In the genomic region with DNA sequence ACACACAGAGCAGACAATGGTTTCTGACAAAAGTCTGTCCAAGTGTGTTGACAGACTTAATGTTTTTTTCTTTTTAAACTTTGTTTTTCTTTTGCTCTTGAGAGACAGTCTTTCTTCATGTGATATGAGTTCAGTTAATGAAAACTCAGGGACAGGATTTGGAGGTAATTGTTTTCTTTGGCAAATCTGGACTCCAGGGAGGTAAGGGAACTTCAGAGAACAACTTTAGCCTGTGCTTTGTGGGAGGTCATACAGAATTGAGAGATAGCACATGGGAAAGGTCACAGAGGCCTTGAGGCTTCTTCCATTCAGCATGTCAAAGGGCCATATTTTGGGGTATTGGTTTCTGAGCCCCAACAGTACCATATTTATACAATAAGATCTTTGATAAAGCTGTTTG, we compare ENCODE assay signal across 30 cellular contexts. TPM values are rescaled to one million over a fixed set of nuclear protein-coding genes. Genes with fewer than 3 reads are reported as not detected.
"Had no signal": no experiment of that assay in that cellular context is flagged by ENCODE, and none has a peak within 500 bp of the region (broad histone marks: within the 10 kb centered on the region; RNA-seq: fewer than 3 reads in every experiment).

No MANE protein-coding gene starts in this region.

- H3K36me3 Mint-ChIP-seq: stimulated activated effector memory CD8-positive, alpha-beta T cell treated with anti-CD3 and anti-CD28 coated beads, Interleukin-12 subunit alpha, Interleukin-12 subunit beta, amount 100 ng/mL, for 72 hours; stimulated activated memory B cell treated with anti-CD40 and anti-IgM and Interleukin-4, amounts not matched to agents 10 μg/mL and 1 μg/mL and 100 μg/mL, for 72 hours had no signal

- H3K4me1 Mint-ChIP-seq: stimulated activated effector memory CD8-positive, alpha-beta T cell treated with anti-CD3 and anti-CD28 coated beads, Interleukin-12 subunit alpha, Interleukin-12 subunit beta, amount 100 ng/mL, for 72 hours; stimulated activated naive CD8-positive, alpha-beta T cell treated with anti-CD3 and anti-CD28 coated beads, Interleukin-15, amount 100 ng/mL, for 72 hours had no signal

- H3K27me3 ChIP-seq: stomach, suprapubic skin, testis, thyroid gland, tibial artery, tibial nerve, transverse colon, upper lobe of left lung, upper lobe of right lung, uterus, vagina had no signal

- H3K27me3 Mint-ChIP-seq: stimulated activated naive CD8-positive, alpha-beta T cell treated with anti-CD3 and anti-CD28 coated beads, Interleukin-15, amount 100 ng/mL, for 72 hours; type B pancreatic cell had no signal

- H3K9me3 Mint-ChIP-seq: type B pancreatic cell had no signal

- FAIRE-seq: urothelium cell line had no signal

- H3K4me3 Mint-ChIP-seq: stimulated activated effector memory CD8-positive, alpha-beta T cell treated with anti-CD3 and anti-CD28 coated beads, Interleukin-12 subunit alpha, Interleukin-12 subunit beta, amount 100 ng/mL, for 72 hours; stimulated activated memory B cell treated with anti-CD40 and anti-IgM and Interleukin-4, amounts not matched to agents 10 μg/mL and 1 μg/mL and 100 μg/mL, for 72 hours; stimulated activated naive B cell treated with anti-CD40 and anti-IgM and Interleukin-4, amounts not matched to agents 10 μg/mL and 1 μg/mL and 100 μg/mL, for 72 hours; stimulated activated naive CD8-positive, alpha-beta T cell treated with anti-CD3 and anti-CD28 coated beads, Interleukin-15, amount 100 ng/mL, for 72 hours; stimulated activated naive CD8-positive, alpha-beta T cell treated with anti-CD3 and anti-CD28 coated beads, Interleukin-15, Interleukin-2, amounts not matched to agents 100 ng/mL and 50 ng/mL, for 24 hours; type B pancreatic cell had no signal

- H3K36me3 ChIP-seq: stomach, suprapubic skin, thoracic aorta, thyroid gland, tibial artery, transverse colon, upper lobe of left lung, upper lobe of right lung, uterus, vagina had no signal

- H3K27ac Mint-ChIP-seq: stimulated activated effector memory CD8-positive, alpha-beta T cell treated with anti-CD3 and anti-CD28 coated beads, Interleukin-12 subunit alpha, Interleukin-12 subunit beta, amount 100 ng/mL, for 72 hours; stimulated activated memory B cell treated with anti-CD40 and anti-IgM and Interleukin-4, amounts not matched to agents 10 μg/mL and 1 μg/mL and 100 μg/mL, for 72 hours; stimulated activated naive B cell treated with anti-CD40 and anti-IgM and Interleukin-4, amounts not matched to agents 10 μg/mL and 1 μg/mL and 100 μg/mL, for 72 hours; stimulated activated naive CD8-positive, alpha-beta T cell treated with anti-CD3 and anti-CD28 coated beads, Interleukin-15, amount 100 ng/mL, for 72 hours; stimulated activated naive CD8-positive, alpha-beta T cell treated with anti-CD3 and anti-CD28 coated beads, Interleukin-15, Interleukin-2, amounts not matched to agents 100 ng/mL and 50 ng/mL, for 24 hours; type B pancreatic cell had no signal

- H3K4me1 ChIP-seq: stomach, suprapubic skin, testis, thyroid gland, transverse colon, upper lobe of left lung, upper lobe of right lung, uterus, vagina had no signal

- H3K27ac ChIP-seq: stomach, suprapubic skin, testis, thoracic aorta, thyroid gland, tibial artery, tibial nerve, transverse colon, upper lobe of left lung, upper lobe of right lung, uterus, vagina had no signal

- DNase-seq: stimulated activated CD4-positive, alpha-beta T cell treated with anti-CD3 and anti-CD28 coated beads, Interleukin-2, amount 100 ng/mL, for 48 hours; stimulated activated CD4-positive, alpha-beta T cell treated with anti-CD3 and anti-CD28 coated beads, Interleukin-4, amount 100 ng/mL, for 1 hour; stimulated activated CD4-positive, alpha-beta T cell treated with anti-CD3 and anti-CD28 coated beads, Interleukin-4, amount 100 ng/mL, for 24 hours; stimulated activated CD4-positive, alpha-beta T cell treated with anti-CD3 and anti-CD28 coated beads, Interleukin-4, amount 100 ng/mL, for 4 hours; stimulated activated CD8-positive, alpha-beta memory T cell treated with anti-CD3 and anti-CD28 coated beads, Interleukin-4, amount 100 ng/mL, for 48 hours; stimulated activated naive B cell treated with anti-CD40 and anti-IgM and Interleukin-4, amounts not matched to agents 10 μg/mL and 1 μg/mL and 100 μg/mL, for 72 hours; stimulated activated naive CD4-positive, alpha-beta T cell; stimulated activated naive CD4-positive, alpha-beta T cell treated with Interleukin-2 at 50 U/mL for 16 hours; stimulated activated naive CD8-positive, alpha-beta T cell treated with anti-CD3 and anti-CD28 coated beads, Interleukin-15, amount 100 ng/mL, for 72 hours; stimulated activated naive CD8-positive, alpha-beta T cell treated with anti-CD3 and anti-CD28 coated beads, Interleukin-15, Interleukin-2, amounts not matched to agents 100 U/mL and 50 U/mL, for 24 hours; stomach; substantia nigra; testis; thyroid gland; tibial artery; transverse colon; trophoblast cell; upper lobe of left lung; upper lobe of right lung; uterus had no signal

- H3K9me3 ChIP-seq: suprapubic skin, testis, thoracic aorta, thyroid gland, tibial artery, uterus, vagina had no signal

- H3K4me3 ChIP-seq: stomach, suprapubic skin, testis, thoracic aorta, thyroid gland, tibial artery, tibial nerve, transverse colon, upper lobe of left lung, upper lobe of right lung, uterus, vagina had no signal

- ATAC-seq: stimulated activated effector memory CD8-positive, alpha-beta T cell treated with anti-CD3 and anti-CD28 coated beads, Interleukin-12 subunit alpha, Interleukin-12 subunit beta, amount 100 ng/mL, for 72 hours; stimulated activated memory B cell treated with anti-CD40 and anti-IgM and Interleukin-4, amounts not matched to agents 10 μg/mL and 1 μg/mL and 100 μg/mL, for 72 hours; stimulated activated naive B cell treated with anti-CD40 and anti-IgM and Interleukin-4, amounts not matched to agents 10 μg/mL and 1 μg/mL and 100 μg/mL, for 72 hours; stimulated activated naive CD8-positive, alpha-beta T cell treated with anti-CD3 and anti-CD28 coated beads, Interleukin-15, amount 100 ng/mL, for 72 hours; stimulated activated naive CD8-positive, alpha-beta T cell treated with anti-CD3 and anti-CD28 coated beads, Interleukin-15, Interleukin-2, amounts not matched to agents 100 U/mL and 50 U/mL, for 24 hours; upper lobe of right lung had no signal

RNA-seq across cellular contexts. Expression of gene C9orf153, which starts 9.3 kb away (rescaled TPM):
- total RNA-seq: vagina had no signal
- polyA plus RNA-seq: stomach, urinary bladder had no signal
